22 cellular contexts compared by ENCODE assay signal in genomic region chr1:24102966-24103365, GRCh38. TPM values are rescaled to one million over a fixed set of nuclear protein-coding genes. Genes with fewer than 3 reads are reported as not detected.
A peak's percentile ranks its signal among the peaks of the same experiment; 100 is the strongest.
DNase-seq lines count a peak whose midpoint lies in the region; ATAC-seq and TF ChIP-seq lines count a peak whose summit lies in the region.
"Had no signal": no experiment of that assay in that cellular context is flagged by ENCODE, and none has a peak within 500 bp of the region (broad histone marks: within the 10 kb centered on the region; RNA-seq: fewer than 3 reads in every experiment).

No MANE protein-coding gene starts in this region.

- H3K79me1 ChIP-seq in neuronal stem cell (ENCODE audit: low read depth, low read length) = no peaks in the 10 kb centered on the region

- H3K4me3 ChIP-seq in left ventricle myocardium inferior (no peak overlapping the region), neuronal stem cell (ENCODE audit: low read length in 2 of 2) (no peak overlapping the region), PC-3 (ENCODE audit: low read length) (no peak overlapping the region)
- H3K4me3 ChIP-seq: skin epidermis had no signal

- H3K23ac ChIP-seq in neuronal stem cell (ENCODE audit: low read depth, low read length, poor library complexity) = no peak overlapping the region

- no peak overlapping the region for H3K18ac ChIP-seq in neuronal stem cell (ENCODE audit: low read length)

- no peak overlapping the region for H4K91ac ChIP-seq in neuronal stem cell (ENCODE audit: low read depth, low read length, poor library complexity)

- peak overlapping the region; percentile 73 for H3K14ac ChIP-seq in neuronal stem cell (ENCODE audit: low read length)

- no peak overlapping the region for H2BK15ac ChIP-seq in neuronal stem cell (ENCODE audit: low read length)

- no peak overlapping the region for H4K8ac ChIP-seq in neuronal stem cell (ENCODE audit: low read depth, low read length)

- H3K4me2 ChIP-seq in neuronal stem cell (ENCODE audit: insufficient read depth, low read length, poor library complexity, severe bottlenecking) (no peak overlapping the region), PC-3 (ENCODE audit: low read length) (no peak overlapping the region)

- WGBS in neuronal stem cell (ENCODE audit: extremely low coverage in 2 of 2, insufficient read length in 2 of 2, insufficient replicate concordance in 1 of 2), 2 donors = no CpG with 5 or more reads among the region's 8 CpGs

- H2AFZ ChIP-seq in neuronal stem cell (ENCODE audit: low read length) = no peak overlapping the region
- no peak overlapping the region for H2AFZ ChIP-seq in PC-3 (ENCODE audit: low read length)

- intact Hi-C loops in left ventricle myocardium inferior (cut with micrococcal nuclease) = no loop called here
- intact Hi-C loops in PC-3 (cut with micrococcal nuclease) = no loop called here

- H3K27ac ChIP-seq in left ventricle myocardium inferior (replicated peaks) (peak overlapping the region; percentile 96), neuronal stem cell (replicated peaks; ENCODE audit: low read length) (no peak overlapping the region), PC-3 (ENCODE audit: low read length) (no peak overlapping the region)
- H3K27ac ChIP-seq: 22Rv1, neutrophil had no signal

- H3K9me3 ChIP-seq in left ventricle myocardium inferior (replicated peaks) (no peaks in the 10 kb centered on the region), neuronal stem cell (replicated peaks in 1 of 2; ENCODE audit: control insufficient read depth in 2 of 2, insufficient read depth in 1 of 2, low read depth in 1 of 2, low read length in 2 of 2) (no peaks in the 10 kb centered on the region), PC-3 (ENCODE audit: low read length) (no peaks in the 10 kb centered on the region)
- H3K9me3 ChIP-seq: neutrophil had no signal

- no peak overlapping the region for H2BK120ac ChIP-seq in neuronal stem cell (ENCODE audit: low read depth, low read length)

- H3K36me3 ChIP-seq in left ventricle myocardium inferior (peaks cover 34% of the 10 kb centered on the region), neuronal stem cell (replicated peaks in 1 of 2; ENCODE audit: control insufficient read depth in 2 of 2, insufficient read depth in 2 of 2, low read length in 2 of 2) (no peaks in the 10 kb centered on the region), PC-3 (ENCODE audit: low read depth, low read length) (no peaks in the 10 kb centered on the region)
- H3K36me3 ChIP-seq: neutrophil had no signal

- no peaks in the 10 kb centered on the region for H4K20me1 ChIP-seq in PC-3 (ENCODE audit: low read length)

- no peak; the same call in 1 of the 2 replicates for ATAC-seq in PC-3
- ATAC-seq: activated CD8-positive, alpha-beta memory T cell treated with anti-CD3 and anti-CD28 coated beads, Interleukin-2, amount 10 ng/mL, durations not matched to agents 7 days and 5 days had no signal

- TF ChIP-seq CTCF in left ventricle myocardium inferior (IDR thresholded peaks at IDR 0.05; ENCODE audit: borderline replicate concordance) = no peak
- no peak for TF ChIP-seq CTCF in GM10248 (IDR thresholded peaks at IDR 0.05; ENCODE audit: control extremely low read depth, extremely low read depth, low read depth, missing control alignments)
- TF ChIP-seq CTCF in PC-3 (conservative IDR thresholded peaks at IDR 0.05; ENCODE audit: low read depth, low read length) = no peak

- H2BK5ac ChIP-seq in neuronal stem cell (ENCODE audit: low read length) = no peak overlapping the region

- peak overlapping the region; percentile 11 for H2AK5ac ChIP-seq in neuronal stem cell (ENCODE audit: low read depth, low read length)

- H3K9me2 ChIP-seq in PC-3 (replicated peaks; ENCODE audit: low read length) = no peaks in the 10 kb centered on the region

- no peaks in the 10 kb centered on the region for H3K79me2 ChIP-seq in PC-3 (ENCODE audit: low read length)

- no peak overlapping the region for H3K9ac ChIP-seq in neuronal stem cell (ENCODE audit: low read depth, low read length, poor library complexity)
- no peak overlapping the region for H3K9ac ChIP-seq in PC-3 (ENCODE audit: low read length)

- no peak overlapping the region for H3K4ac ChIP-seq in neuronal stem cell (ENCODE audit: low read length)

- H3K4me1 ChIP-seq in left ventricle myocardium inferior (peaks cover 95% of the 10 kb centered on the region), neuronal stem cell (ENCODE audit: control insufficient read depth in 2 of 2, insufficient read depth in 1 of 2, low read depth in 1 of 2, low read length in 2 of 2) (peaks cover 0 to 11% of the 10 kb centered on the region in 2 donors), PC-3 (ENCODE audit: insufficient read depth, low read length) (peaks cover 1% of the 10 kb centered on the region)

- CTCF ChIA-PET in GM10248 (lab: Yijun Ruan, JAX) (interaction anchor here (0.9 to 2.5 kb wide), 5 partner anchors 10 to 288 kb away, joined by 3 to 8 read pairs (median 4); no protein-coding TSS in a partner anchor), PC-3 (lab: Charles Lee) (no interaction called here)

- POLR2A ChIA-PET in GM10248 (lab: Yijun Ruan, JAX) = no interaction called here
- POLR2A ChIA-PET in PC-3 (lab: Charles Lee; ENCODE audit: unreplicated experiment) = no interaction called here

- BruUV-seq in PC-3 (replicated peaks; lab: Mats Ljungman, UMichigan) = no TSS peak

- no peaks in the 10 kb centered on the region for H3K27me3 ChIP-seq in left ventricle myocardium inferior (ENCODE audit: low read depth)
- H3K27me3 ChIP-seq in neuronal stem cell (ENCODE audit: control insufficient read depth in 3 of 3, insufficient read depth in 3 of 3, low read depth in 1 of 3, low read length in 3 of 3) = no peaks in the 10 kb centered on the region
- no peaks in the 10 kb centered on the region for H3K27me3 ChIP-seq in PC-3 (ENCODE audit: low read length)
- H3K27me3 ChIP-seq: neutrophil had no signal

- DNase-seq in DMS53 (lab: John Stamatoyannopoulos, UW) (peak; percentile 21), DMS53 treated with DMSO at 0.1 percent for 48 hours (lab: John Stamatoyannopoulos, UW; ENCODE audit: unreplicated experiment) (no peak), left ventricle myocardium inferior (peak; percentile 77), neuronal stem cell (ENCODE audit: low spot score) (no peak), NCI-H1092 treated with DMSO at 0.1 percent for 48 hours (lab: John Stamatoyannopoulos, UW) (no peak), T-helper 2 cell (no peak), GM10248 (ENCODE audit: extremely low spot score) (no peak), PC-3 (no peak)
- DNase-seq: activated CD4-positive, CD25-positive, alpha-beta regulatory T cell treated with anti-CD3 and anti-CD28 coated beads, Interleukin-2, amount 50 U/mL, for 72 hours; activated CD8-positive, alpha-beta memory T cell treated with anti-CD3 and anti-CD28 coated beads, Interleukin-2, amount 10 ng/mL, durations not matched to agents 7 days and 5 days; activated effector memory CD4-positive, alpha-beta T cell treated with Interleukin-2 at 50 U/mL for 16 hours; DMS79 treated with DMSO at 0.1 percent for 48 hours; effector CD4-positive, alpha-beta T cell; Kasumi-1; NCI-H526 treated with DMSO at 0.1 percent for 48 hours; stimulated activated CD8-positive, alpha-beta memory T cell treated with anti-CD3 and anti-CD28 coated beads, Interleukin-4, amount 100 ng/mL, for 48 hours; T-helper 9 cell had no signal

- no peak overlapping the region for H2BK12ac ChIP-seq in neuronal stem cell (ENCODE audit: low read length)

- no peaks in the 10 kb centered on the region for H3F3A ChIP-seq in PC-3 (ENCODE audit: low read length, unreplicated experiment)

RNA-seq across cellular contexts. Expression of gene MYOM3, which starts 9.0 kb away (rescaled TPM):
- 440 TPM for total RNA-seq in left ventricle myocardium inferior
- polyA plus RNA-seq in neuronal stem cell (2013, experiment 1 of 2) = 0.18 TPM
- 0.10 TPM for polyA plus RNA-seq in neuronal stem cell (2013, experiment 2 of 2)
- 0.04 and 0.12 TPM in 2 replicates for total RNA-seq in PC-3 (2014; rRNA removed)
- total RNA-seq: activated CD8-positive, alpha-beta memory T cell treated with anti-CD3 and anti-CD28 coated beads, Interleukin-2, amount 10 ng/mL, durations not matched to agents 7 days and 5 days; SK-MEL-5 had no signal
- polyA plus RNA-seq: BJ had no signal

RNA-seq across cellular contexts. Expression of gene IL22RA1, which starts 40.0 kb away (rescaled TPM):
- total RNA-seq in left ventricle myocardium inferior (0.14 TPM), PC-3 (2014; rRNA removed) (1.2 TPM in 2 replicates)
- polyA plus RNA-seq in neuronal stem cell (2013, experiment 1 of 2) = 0.03 TPM
- 0.03 TPM for polyA plus RNA-seq in neuronal stem cell (2013, experiment 2 of 2)
- polyA plus RNA-seq: BJ had no signal

Comparison
In these comparisons a context has a peak if more than half of its experiments do, and no peak if none do; other contexts are left out.
1. DNase-seq: peak in DMS53 (single experiment) and left ventricle myocardium inferior (single experiment); none in DMS53 treated with DMSO at 0.1 percent for 48 hours (single experiment), neuronal stem cell (single experiment), NCI-H1092 treated with DMSO at 0.1 percent for 48 hours (single experiment), T-helper 2 cell (0 of 5), GM10248 (single experiment) and PC-3 (single experiment).
2. RNA of gene MYOM3, which starts 9.0 kb away (total RNA-seq): 440 TPM in left ventricle myocardium inferior (single experiment); 0.04 to 0.12 TPM in PC-3; every median in the first group is over 100 times any median in the second.